ENCODE assay signal across 17 cellular contexts in genomic region chr13:59480398-59480797, GRCh38.
DNase-seq lines count a peak whose midpoint lies in the region; ATAC-seq and TF ChIP-seq lines count a peak whose summit lies in the region.
"Had no signal": no experiment of that assay in that cellular context is flagged by ENCODE, and none has a peak within 500 bp of the region (broad histone marks: within the 10 kb centered on the region; RNA-seq: fewer than 3 reads in every experiment).

No MANE protein-coding gene starts in this region.

- H3K79me2 ChIP-seq in smooth muscle cell (ENCODE audit: low read depth) = no peaks in the 10 kb centered on the region

- H3K27ac ChIP-seq in smooth muscle cell (ENCODE audit: low read depth) = no peak overlapping the region
- no peak overlapping the region for H3K27ac ChIP-seq in gastrocnemius medialis
- H3K27ac ChIP-seq: PC-9 had no signal

- no peaks in the 10 kb centered on the region for H3K27me3 ChIP-seq in smooth muscle cell (ENCODE audit: low read depth)
- no peaks in the 10 kb centered on the region for H3K27me3 ChIP-seq in gastrocnemius medialis

- in situ Hi-C loops in gastrocnemius medialis (cut with MboI; ENCODE audit: low sequenced_read_pairs in 4 of 4) = no loop called here

- no peaks in the 10 kb centered on the region for H3K9me3 ChIP-seq in smooth muscle cell (replicated peaks; ENCODE audit: low read depth)
- no peaks in the 10 kb centered on the region for H3K9me3 ChIP-seq in gastrocnemius medialis

- TF ChIP-seq POLR2A in gastrocnemius medialis (IDR thresholded peaks at IDR 0.05) = no peak

- H3K4me3 ChIP-seq in smooth muscle cell = no peak overlapping the region
- no peak overlapping the region for H3K4me3 ChIP-seq in gastrocnemius medialis
- H3K4me3 ChIP-seq: PC-9 had no signal

- no peak overlapping the region for H3K9ac ChIP-seq in smooth muscle cell (ENCODE audit: low read depth)

- H3F3A ChIP-seq in smooth muscle cell (ENCODE audit: low read depth) = peaks cover 6% of the 10 kb centered on the region

- H2AFZ ChIP-seq in smooth muscle cell (ENCODE audit: low read depth) = peak overlapping the region; percentile 60
- H2AFZ ChIP-seq: PC-9 had no signal

- peaks cover 40% of the 10 kb centered on the region for H3K4me1 ChIP-seq in smooth muscle cell (ENCODE audit: low read depth)
- H3K4me1 ChIP-seq in gastrocnemius medialis = no peaks in the 10 kb centered on the region

- TF ChIP-seq CTCF in smooth muscle cell (IDR thresholded peaks at IDR 0.05; ENCODE audit: borderline replicate concordance, insufficient read depth, poor library complexity, severe bottlenecking) (no peak), gastrocnemius medialis (IDR thresholded peaks at IDR 0.05 in 4 of 5, conservative IDR thresholded peaks at IDR 0.05 in 1 of 5) (no peak)

- no peaks in the 10 kb centered on the region for H4K20me1 ChIP-seq in smooth muscle cell (ENCODE audit: low read depth)

- DNase-seq in Right ventricle myocardium inferior (ENCODE audit: missing footprints) (peak; percentile 16), cardiac septum (ENCODE audit: low spot score) (no peak), dermis blood vessel endothelial cell (peak; percentile 48), left ventricle myocardium superior (no peak), smooth muscle cell (lab: John Stamatoyannopoulos, UW; ENCODE audit: unreplicated experiment) (no peak), gastrocnemius medialis (no peak), NCI-H774 (lab: John Stamatoyannopoulos, UW) (no peak), SK-N-DZ (ENCODE audit: low spot score) (no peak)
- DNase-seq: 8988T; CD8-positive, alpha-beta memory T cell; DMS79; HCEC 1CT; KBM-7; NCI-H1436 treated with DMSO at 0.1 percent for 48 hours; NCI-H2029 treated with DMSO at 0.1 percent for 48 hours; NCI-H510A treated with DMSO at 0.1 percent for 48 hours; PC-9 had no signal

- intact Hi-C loops in Right ventricle myocardium inferior (cut with DNase I) = loop anchor here (5.0 kb wide), 2 partner anchors 52 to 88 kb away; no protein-coding TSS in a partner anchor
- intact Hi-C loops in cardiac septum (cut with DNase I) = no loop called here
- intact Hi-C loops in left ventricle myocardium superior (cut with micrococcal nuclease) = no loop called here
- intact Hi-C loops in gastrocnemius medialis (cut with DNase I; ENCODE audit: low total_unique reads) = no loop called here

- H3K36me3 ChIP-seq in smooth muscle cell (ENCODE audit: low read depth) = no peaks in the 10 kb centered on the region
- no peaks in the 10 kb centered on the region for H3K36me3 ChIP-seq in gastrocnemius medialis

- WGBS in smooth muscle cell (ENCODE audit: low lambda C conversion rate) = 49% methylated on average over 3 of the region's 3 CpGs

- ATAC-seq in Right ventricle myocardium inferior = peak; percentile 38
- ATAC-seq in left ventricle myocardium superior = peak; percentile 61
- no peak for ATAC-seq in gastrocnemius medialis

- no peak overlapping the region for H3K4me2 ChIP-seq in smooth muscle cell
- H3K4me2 ChIP-seq: PC-9 had no signal

Comparison
In these comparisons a context has a peak if more than half of its experiments do, and no peak if none do; other contexts are left out.
1. DNase-seq: peak in Right ventricle myocardium inferior (single experiment) and dermis blood vessel endothelial cell (single experiment); none in cardiac septum (single experiment), left ventricle myocardium superior (single experiment), smooth muscle cell (single experiment), gastrocnemius medialis (0 of 2), NCI-H774 (single experiment) and SK-N-DZ (single experiment).
2. ATAC-seq: peak in Right ventricle myocardium inferior (single experiment) and left ventricle myocardium superior (single experiment); none in gastrocnemius medialis (0 of 2).